ENCODE assay signal across 11 cellular contexts in genomic region chrX:137033774-137034507, GRCh38. TPM values are rescaled to one million over a fixed set of nuclear protein-coding genes. Genes with fewer than 3 reads are reported as not detected.
DNase-seq lines count a peak whose midpoint lies in the region; ATAC-seq lines count a peak whose summit lies in the region.
"Had no signal": no experiment of that assay in that cellular context is flagged by ENCODE, and none has a peak within 500 bp of the region (broad histone marks: within the 10 kb centered on the region; RNA-seq: fewer than 3 reads in every experiment).

GPR101 (minus strand) TSS chrX:137033995; CDS start chrX:137031674, 2,321 bp downstream.

- intact Hi-C loops in activated T-helper 1 cell treated with anti-CD3 and anti-CD28 coated beads, Interleukin-12 subunit alpha, Interleukin-12 subunit beta, Interleukin-2, Interleukin-4 antibody, amounts not matched to agents 30 ng/mL and 10 ng/mL and 1 ng/mL, durations not matched to agents 14 hours and 24 hours and 36 hours (cut with micrococcal nuclease): loop anchor here (2.0 to 5.0 kb wide), 3 partner anchors 19 to 393 kb away; no protein-coding TSS in a partner anchor

- H3K9me3 Mint-ChIP-seq in CD4-positive, CD25-positive, alpha-beta regulatory T cell: peaks cover 0 to 2% (median 0%) of the 10 kb centered on the region in 7 donors
- H3K9me3 Mint-ChIP-seq in activated T-helper 1 cell treated with anti-CD3 and anti-CD28 coated beads, Interleukin-12 subunit alpha, Interleukin-12 subunit beta, Interleukin-2, Interleukin-4 antibody, amounts not matched to agents 30 ng/mL and 10 ng/mL and 1 ng/mL, durations not matched to agents 14 hours and 24 hours and 36 hours: no peaks in the 10 kb centered on the region
- no peaks in the 10 kb centered on the region for H3K9me3 Mint-ChIP-seq in memory B cell

- H3K27ac Mint-ChIP-seq in CD4-positive, CD25-positive, alpha-beta regulatory T cell: no peak within 1 kb of the TSS
- no peak within 1 kb of the TSS for H3K27ac Mint-ChIP-seq in activated T-helper 1 cell treated with anti-CD3 and anti-CD28 coated beads, Interleukin-12 subunit alpha, Interleukin-12 subunit beta, Interleukin-2, Interleukin-4 antibody, amounts not matched to agents 30 ng/mL and 10 ng/mL and 1 ng/mL, durations not matched to agents 14 hours and 24 hours and 36 hours
- H3K27ac Mint-ChIP-seq in memory B cell: no peak within 1 kb of the TSS

- peaks cover 17% of the 10 kb centered on the region for H3K27me3 ChIP-seq in CD4-positive, CD25-positive, alpha-beta regulatory T cell (ENCODE audit: control insufficient read depth, insufficient read depth, low read length)

- no peaks in the 10 kb centered on the region for H3K36me3 Mint-ChIP-seq in CD4-positive, CD25-positive, alpha-beta regulatory T cell
- peaks cover 3% of the 10 kb centered on the region for H3K36me3 Mint-ChIP-seq in activated T-helper 1 cell treated with anti-CD3 and anti-CD28 coated beads, Interleukin-12 subunit alpha, Interleukin-12 subunit beta, Interleukin-2, Interleukin-4 antibody, amounts not matched to agents 30 ng/mL and 10 ng/mL and 1 ng/mL, durations not matched to agents 14 hours and 24 hours and 36 hours (ENCODE audit: low read depth)
- H3K36me3 Mint-ChIP-seq in memory B cell: no peaks in the 10 kb centered on the region

- H3K27ac ChIP-seq in CD4-positive, CD25-positive, alpha-beta regulatory T cell (ENCODE audit: insufficient read depth, low read length, poor library complexity, severe bottlenecking): no peak within 1 kb of the TSS
- H3K27ac ChIP-seq: gastroesophageal sphincter had no signal

- H3K4me3 Mint-ChIP-seq in CD4-positive, CD25-positive, alpha-beta regulatory T cell: peak within 1 kb of the TSS in 3 of 4 donors; percentile 15 to 79 (median 31)
- peak within 1 kb of the TSS; percentile 16 for H3K4me3 Mint-ChIP-seq in activated T-helper 1 cell treated with anti-CD3 and anti-CD28 coated beads, Interleukin-12 subunit alpha, Interleukin-12 subunit beta, Interleukin-2, Interleukin-4 antibody, amounts not matched to agents 30 ng/mL and 10 ng/mL and 1 ng/mL, durations not matched to agents 14 hours and 24 hours and 36 hours
- H3K4me3 Mint-ChIP-seq in memory B cell: peak within 1 kb of the TSS; percentile 22

- ATAC-seq in CD4-positive, CD25-positive, alpha-beta regulatory T cell (ENCODE audit: low read depth in 2 of 2): no peak
- ATAC-seq in memory B cell (ENCODE audit: low read depth) (no peak), HG03108 (IDR thresholded peaks at IDR 0.05; ENCODE audit: unreplicated experiment) (no peak)
- ATAC-seq: gastroesophageal sphincter had no signal

- peaks cover 58% of the 10 kb centered on the region for H3K27me3 Mint-ChIP-seq in CD4-positive, CD25-positive, alpha-beta regulatory T cell
- H3K27me3 Mint-ChIP-seq in activated T-helper 1 cell treated with anti-CD3 and anti-CD28 coated beads, Interleukin-12 subunit alpha, Interleukin-12 subunit beta, Interleukin-2, Interleukin-4 antibody, amounts not matched to agents 30 ng/mL and 10 ng/mL and 1 ng/mL, durations not matched to agents 14 hours and 24 hours and 36 hours (ENCODE audit: insufficient read depth): peaks cover 46% of the 10 kb centered on the region
- peaks cover 14% of the 10 kb centered on the region for H3K27me3 Mint-ChIP-seq in memory B cell

- no peaks in the 10 kb centered on the region for H3K9me3 ChIP-seq in CD4-positive, CD25-positive, alpha-beta regulatory T cell (ENCODE audit: control insufficient read depth in 2 of 2, low read length in 2 of 2)
- H3K9me3 ChIP-seq: gastroesophageal sphincter had no signal

- DNase-seq in CD4-positive, CD25-positive, alpha-beta regulatory T cell: peak in 1 of 3 donors; percentile 16
- DNase-seq in COLO668 (lab: John Stamatoyannopoulos, UW; ENCODE audit: unreplicated experiment) (peak; percentile 0), memory B cell (ENCODE audit: low spot score in 2 of 2) (peak in 1 of 2 donors; percentile 11), NCI-H345 treated with DMSO at 0.1 percent for 48 hours (lab: John Stamatoyannopoulos, UW; ENCODE audit: unreplicated experiment) (no peak), cortex of kidney (lab: John Stamatoyannopoulos, UW) (no peak)
- DNase-seq in activated T-helper 1 cell treated with anti-CD3 and anti-CD28 coated beads, Interleukin-12 subunit alpha, Interleukin-12 subunit beta, Interleukin-2, Interleukin-4 antibody, amounts not matched to agents 30 ng/mL and 10 ng/mL and 1 ng/mL, durations not matched to agents 14 hours and 24 hours and 36 hours (ENCODE audit: low spot score): no peak
- DNase-seq: KG1, NCI-H510A had no signal

- no peaks in the 10 kb centered on the region for H3K36me3 ChIP-seq in CD4-positive, CD25-positive, alpha-beta regulatory T cell (ENCODE audit: control insufficient read depth, insufficient read depth, low read length)
- H3K36me3 ChIP-seq: gastroesophageal sphincter had no signal

- H3K4me1 ChIP-seq in CD4-positive, CD25-positive, alpha-beta regulatory T cell (ENCODE audit: control insufficient read depth, insufficient read depth, low read length, poor library complexity, severe bottlenecking): peaks cover 12% of the 10 kb centered on the region

- H3K4me3 ChIP-seq in CD4-positive, CD25-positive, alpha-beta regulatory T cell (ENCODE audit: low read depth, low read length): no peak within 1 kb of the TSS

- H3K4me1 Mint-ChIP-seq in CD4-positive, CD25-positive, alpha-beta regulatory T cell: peaks cover 0 to 12% (median 6%) of the 10 kb centered on the region in 4 donors
- H3K4me1 Mint-ChIP-seq in activated T-helper 1 cell treated with anti-CD3 and anti-CD28 coated beads, Interleukin-12 subunit alpha, Interleukin-12 subunit beta, Interleukin-2, Interleukin-4 antibody, amounts not matched to agents 30 ng/mL and 10 ng/mL and 1 ng/mL, durations not matched to agents 14 hours and 24 hours and 36 hours (ENCODE audit: low read depth): peaks cover 9% of the 10 kb centered on the region
- H3K4me1 Mint-ChIP-seq in memory B cell: peaks cover 6% of the 10 kb centered on the region

RNA-seq across cellular contexts. Expression of gene GPR101, which starts in this region (rescaled TPM):
- not detected for total RNA-seq in CD4-positive, CD25-positive, alpha-beta regulatory T cell
- polyA plus RNA-seq in CD4-positive, CD25-positive, alpha-beta regulatory T cell: not detected
- 0.13 TPM in 1 of 2 replicates, not detected in the other for total RNA-seq in activated T-helper 1 cell treated with anti-CD3 and anti-CD28 coated beads, Interleukin-12 subunit alpha, Interleukin-12 subunit beta, Interleukin-2, Interleukin-4 antibody, amounts not matched to agents 30 ng/mL and 10 ng/mL and 1 ng/mL, durations not matched to agents 14 hours and 24 hours and 36 hours
- total RNA-seq: gastroesophageal sphincter, mucosa of gallbladder had no signal
